Comparison of ENCODE assay signal across 24 cellular contexts in the genomic region with DNA sequence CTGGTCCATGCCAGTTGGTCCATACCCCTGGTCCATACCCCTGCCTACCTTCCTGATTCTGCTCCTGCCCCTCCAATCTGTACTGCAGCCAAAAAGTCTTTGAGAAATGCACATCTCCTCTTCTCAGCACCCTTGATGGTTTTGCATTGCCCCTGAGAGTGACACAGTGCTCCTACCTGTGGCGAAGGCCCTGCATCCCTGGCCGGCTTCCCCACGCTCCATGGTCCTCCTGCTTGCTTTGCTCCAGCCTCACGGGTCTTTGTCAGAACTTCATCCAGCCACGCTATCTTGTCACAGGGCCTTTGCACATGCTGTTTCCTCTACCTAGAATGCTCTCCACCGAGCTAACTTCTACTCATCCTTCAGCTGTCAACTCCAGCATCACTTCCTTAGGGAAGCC. TPM values are rescaled to one million over a fixed set of nuclear protein-coding genes. Genes with fewer than 3 reads are reported as not detected.
"Had no signal": no experiment of that assay in that cellular context is flagged by ENCODE, and none has a peak within 500 bp of the region (broad histone marks: within the 10 kb centered on the region; RNA-seq: fewer than 3 reads in every experiment).

No MANE protein-coding gene starts in this region.

- H3K4me1 ChIP-seq: foreskin keratinocyte, gastroesophageal sphincter, heart left ventricle, left lung, lower lobe of right lung had no signal

- FAIRE-seq: colon, endothelial cell of umbilical vein, frontal cortex, islet of Langerhans, keratinocyte had no signal

- H3K36me3 ChIP-seq: left lung, lower lobe of right lung had no signal

- DNase-seq: dermis blood vessel endothelial cell; dorsolateral prefrontal cortex; effector CD4-positive, alpha-beta T cell; effector memory CD4-positive, alpha-beta T cell; foreskin keratinocyte; heart left ventricle; hippocampal formation; left cardiac atrium; left lung; lower lobe of right lung; mesenchymal stem cell; mucosa of descending colon; naive B cell had no signal

- H3K9me3 ChIP-seq: esophagus muscularis mucosa, gastroesophageal sphincter, heart left ventricle, left lung, lower lobe of right lung, mucosa of descending colon had no signal

- H3K4me3 ChIP-seq: coronary artery, dorsolateral prefrontal cortex, esophagus muscularis mucosa, gastroesophageal sphincter, heart left ventricle, left lung, lower lobe of right lung, mucosa of descending colon had no signal

- H3K27ac ChIP-seq: coronary artery, dorsolateral prefrontal cortex, esophagus muscularis mucosa, foreskin keratinocyte, gastroesophageal sphincter, heart left ventricle, left lung, lower lobe of right lung had no signal

- ATAC-seq: foreskin keratinocyte, gastroesophageal sphincter, heart left ventricle, left cardiac atrium, left lung, lower lobe of right lung, mucosa of descending colon had no signal

- H3K27me3 ChIP-seq: dorsolateral prefrontal cortex, esophagus muscularis mucosa, gastroesophageal sphincter, heart left ventricle, left lung had no signal

RNA-seq across cellular contexts. Expression of a gene that starts 41.9 kb away (rescaled TPM):
- total RNA-seq: epithelial cell of proximal tubule, foreskin keratinocyte, kidney epithelial cell, lung microvascular endothelial cell had no signal
- polyA plus RNA-seq: foreskin keratinocyte, keratinocyte had no signal
